Comparison of ENCODE assay signal across 16 cellular contexts in genomic region chr10:124324451-124324850, GRCh38.
"Had no signal": no experiment of that assay in that cellular context is flagged by ENCODE, and none has a peak within 500 bp of the region (broad histone marks: within the 10 kb centered on the region; RNA-seq: fewer than 3 reads in every experiment).

No MANE protein-coding gene starts in this region.

- DNase-seq: cortex of kidney; effector memory CD8-positive, alpha-beta T cell; kidney; left lung; mesenchymal stem cell; natural killer cell; occipital lobe; stimulated activated CD4-positive, alpha-beta T cell treated with anti-CD3 and anti-CD28 coated beads, Interleukin-4, amount 100 ng/mL, for 4 hours; stimulated activated naive B cell treated with anti-CD40 and anti-IgM and Interleukin-4, amounts not matched to agents 10 μg/mL and 1 μg/mL and 100 μg/mL, for 72 hours had no signal

- ATAC-seq: effector memory CD8-positive, alpha-beta T cell; left lung; natural killer cell; sciatic nerve; stimulated activated naive B cell treated with anti-CD40 and anti-IgM and Interleukin-4, amounts not matched to agents 10 μg/mL and 1 μg/mL and 100 μg/mL, for 72 hours had no signal

- H3K36me3 Mint-ChIP-seq: natural killer cell had no signal

- H3K4me1 ChIP-seq: left lung, parathyroid adenoma, tibial nerve, vagina had no signal

- H3K9me3 Mint-ChIP-seq: effector memory CD8-positive, alpha-beta T cell; natural killer cell; stimulated activated naive B cell treated with anti-CD40 and anti-IgM and Interleukin-4, amounts not matched to agents 10 μg/mL and 1 μg/mL and 100 μg/mL, for 72 hours; stimulated activated naive CD8-positive, alpha-beta T cell treated with anti-CD3 and anti-CD28 coated beads, Interleukin-15, Interleukin-2, amounts not matched to agents 100 ng/mL and 50 ng/mL, for 24 hours had no signal

- H3K27me3 Mint-ChIP-seq: stimulated activated naive CD8-positive, alpha-beta T cell treated with anti-CD3 and anti-CD28 coated beads, Interleukin-15, Interleukin-2, amounts not matched to agents 100 ng/mL and 50 ng/mL, for 24 hours had no signal

- H3K4me1 Mint-ChIP-seq: stimulated activated naive B cell treated with anti-CD40 and anti-IgM and Interleukin-4, amounts not matched to agents 10 μg/mL and 1 μg/mL and 100 μg/mL, for 72 hours had no signal

- H3K9me3 ChIP-seq: left lung, thoracic aorta, tibial nerve, vagina had no signal

- H3K36me3 ChIP-seq: left lung, thoracic aorta, tibial nerve, vagina had no signal

- H3K4me3 ChIP-seq: left lung, thoracic aorta, tibial nerve, vagina had no signal

- H3K27ac ChIP-seq: left lung, parathyroid adenoma, thoracic aorta, tibial nerve, vagina had no signal

- H3K27me3 ChIP-seq: tibial nerve, vagina had no signal

- H3K27ac Mint-ChIP-seq: effector memory CD8-positive, alpha-beta T cell; natural killer cell; progenitor cell of endocrine pancreas; stimulated activated naive B cell treated with anti-CD40 and anti-IgM and Interleukin-4, amounts not matched to agents 10 μg/mL and 1 μg/mL and 100 μg/mL, for 72 hours; stimulated activated naive CD8-positive, alpha-beta T cell treated with anti-CD3 and anti-CD28 coated beads, Interleukin-15, Interleukin-2, amounts not matched to agents 100 ng/mL and 50 ng/mL, for 24 hours had no signal

- H3K4me3 Mint-ChIP-seq: effector memory CD8-positive, alpha-beta T cell; natural killer cell; stimulated activated naive B cell treated with anti-CD40 and anti-IgM and Interleukin-4, amounts not matched to agents 10 μg/mL and 1 μg/mL and 100 μg/mL, for 72 hours; stimulated activated naive CD8-positive, alpha-beta T cell treated with anti-CD3 and anti-CD28 coated beads, Interleukin-15, Interleukin-2, amounts not matched to agents 100 ng/mL and 50 ng/mL, for 24 hours had no signal
